Comparison of ENCODE assay signal across 15 cellular contexts in genomic region chr2:172089633-172090032, GRCh38. TPM values are rescaled to one million over a fixed set of nuclear protein-coding genes. Genes with fewer than 3 reads are reported as not detected.
A peak's percentile ranks its signal among the peaks of the same experiment; 100 is the strongest.
DNase-seq lines count a peak whose midpoint lies in the region; ATAC-seq and TF ChIP-seq lines count a peak whose summit lies in the region.
"Had no signal": no experiment of that assay in that cellular context is flagged by ENCODE, and none has a peak within 500 bp of the region (broad histone marks: within the 10 kb centered on the region; RNA-seq: fewer than 3 reads in every experiment).

No MANE protein-coding gene starts in this region.

- no peak for DNase-seq in activated naive CD4-positive, alpha-beta T cell treated with anti-CD3 and anti-CD28 coated beads, Interleukin-2, amount 10 ng/mL, durations not matched to agents 7 days and 5 days
- no peak for DNase-seq in activated naive CD4-positive, alpha-beta T cell (lab: John Stamatoyannopoulos, UW)
- DNase-seq in GM10266 (ENCODE audit: extremely low spot score) (peak; percentile 19), dorsolateral prefrontal cortex (no peak), osteocyte (ENCODE audit: extremely low spot score, unreplicated experiment) (no peak), MCF 10A (ENCODE audit: unreplicated experiment) (no peak)
- DNase-seq: IMR-90, MV-4-11, NCI-H1417 treated with DMSO at 0.1 percent for 48 hours, NCI-H2029, NCI-H2171 treated with DMSO at 0.1 percent for 48 hours, SHP77 treated with DMSO at 0.1 percent for 48 hours had no signal

- POLR2A ChIA-PET in MCF 10A (lab: Yijun Ruan, JAX), result interaction anchor here (0.7 kb wide), 1 partner anchor 52 kb away, joined by 3 read pairs; no protein-coding TSS in a partner anchor

- H3K27ac ChIP-seq in dorsolateral prefrontal cortex, result peak overlapping the region in 21 of 59 donors; percentile 1 to 69 (median 46)

- H3K27me3 Mint-ChIP-seq in activated naive CD4-positive, alpha-beta T cell treated with anti-CD3 and anti-CD28 coated beads, Interleukin-2, amount 10 ng/mL, durations not matched to agents 7 days and 5 days, result peaks cover 97% of the 10 kb centered on the region
- H3K27me3 Mint-ChIP-seq in osteocyte (ENCODE audit: unreplicated experiment) (no peaks in the 10 kb centered on the region), MCF 10A (ENCODE audit: insufficient read depth, unreplicated experiment) (no peaks in the 10 kb centered on the region)

- no peak for ATAC-seq in HG03196 (IDR thresholded peaks at IDR 0.05; ENCODE audit: unreplicated experiment)
- ATAC-seq in GM19397 (IDR thresholded peaks at IDR 0.05; ENCODE audit: unreplicated experiment), result no peak

- H3K4me1 Mint-ChIP-seq in activated naive CD4-positive, alpha-beta T cell treated with anti-CD3 and anti-CD28 coated beads, Interleukin-2, amount 10 ng/mL, durations not matched to agents 7 days and 5 days, result peaks cover 51% of the 10 kb centered on the region
- H3K4me1 Mint-ChIP-seq in osteocyte (ENCODE audit: unreplicated experiment) (peaks cover 61% of the 10 kb centered on the region), MCF 10A (ENCODE audit: insufficient read depth, unreplicated experiment) (peaks cover 5% of the 10 kb centered on the region)

- intact Hi-C loops in dorsolateral prefrontal cortex (cut with DNase I) (loop anchor here in 1 of 2 donors (5.0 kb wide), 1 partner anchor 92 kb away; the partner anchor contains the start of gene METAP1D), MCF 10A (cut with micrococcal nuclease) (no loop called here)

- no peaks in the 10 kb centered on the region for H3K9me3 Mint-ChIP-seq in activated naive CD4-positive, alpha-beta T cell treated with anti-CD3 and anti-CD28 coated beads, Interleukin-2, amount 10 ng/mL, durations not matched to agents 7 days and 5 days
- no peaks in the 10 kb centered on the region for H3K9me3 Mint-ChIP-seq in osteocyte (ENCODE audit: unreplicated experiment)
- H3K9me3 Mint-ChIP-seq in MCF 10A (ENCODE audit: unreplicated experiment), result no peaks in the 10 kb centered on the region

- no peak overlapping the region for H3K4me3 Mint-ChIP-seq in activated naive CD4-positive, alpha-beta T cell treated with anti-CD3 and anti-CD28 coated beads, Interleukin-2, amount 10 ng/mL, durations not matched to agents 7 days and 5 days
- H3K4me3 Mint-ChIP-seq in osteocyte (ENCODE audit: unreplicated experiment), result peak overlapping the region; percentile 69
- H3K4me3 Mint-ChIP-seq in MCF 10A (ENCODE audit: unreplicated experiment), result no peak overlapping the region

- CTCF ChIA-PET in activated naive CD4-positive, alpha-beta T cell treated with anti-CD3 and anti-CD28 coated beads, Interleukin-2, amount 10 ng/mL, durations not matched to agents 7 days and 5 days (lab: Charles Lee), result interaction anchor here (2.5 kb wide), 1 partner anchor 14 kb away, joined by 11 read pairs; no protein-coding TSS in a partner anchor
- CTCF ChIA-PET in MCF 10A (lab: Yijun Ruan, JAX), result no interaction called here

- H3K36me3 Mint-ChIP-seq in activated naive CD4-positive, alpha-beta T cell treated with anti-CD3 and anti-CD28 coated beads, Interleukin-2, amount 10 ng/mL, durations not matched to agents 7 days and 5 days, result peaks cover 7% of the 10 kb centered on the region
- peaks cover 19% of the 10 kb centered on the region for H3K36me3 Mint-ChIP-seq in osteocyte (ENCODE audit: unreplicated experiment)
- no peaks in the 10 kb centered on the region for H3K36me3 Mint-ChIP-seq in MCF 10A (ENCODE audit: insufficient read depth, unreplicated experiment)

- BruUV-seq in MCF 10A (replicated peaks; lab: Mats Ljungman, UMichigan), result no TSS peak

- peaks cover 26 to 100% (median 100%) of the 10 kb centered on the region in 45 donors for H3K27me3 ChIP-seq in dorsolateral prefrontal cortex

- peak overlapping the region in 31 of 59 donors; percentile 1 to 67 (median 38) for H3K4me3 ChIP-seq in dorsolateral prefrontal cortex
- H3K4me3 ChIP-seq: HAP-1 had no signal

- H3K27ac Mint-ChIP-seq in activated naive CD4-positive, alpha-beta T cell treated with anti-CD3 and anti-CD28 coated beads, Interleukin-2, amount 10 ng/mL, durations not matched to agents 7 days and 5 days, result peak overlapping the region; percentile 62
- H3K27ac Mint-ChIP-seq in osteocyte (ENCODE audit: unreplicated experiment) (peak overlapping the region; percentile 100), MCF 10A (ENCODE audit: low read depth, unreplicated experiment) (no peak overlapping the region)

- no peak for TF ChIP-seq CTCF in GM10266 (IDR thresholded peaks at IDR 0.05; ENCODE audit: control insufficient read depth, insufficient read depth, low read depth, missing control alignments)
- no peak for TF ChIP-seq CTCF in dorsolateral prefrontal cortex (IDR thresholded peaks at IDR 0.05 in 54 of 56, conservative IDR thresholded peaks at IDR 0.05 in 2 of 56; ENCODE audit: low read depth in 1 of 56, partially characterized antibody in 56 of 56)
- no peak for TF ChIP-seq CTCF in osteocyte (IDR thresholded peaks at IDR 0.05)
- TF ChIP-seq CTCF in MCF 10A (IDR thresholded peaks at IDR 0.05; ENCODE audit: unreplicated experiment), result no peak

RNA-seq across cellular contexts. Expression of gene DLX1, which starts 4.3 kb away (rescaled TPM):
- total RNA-seq in dorsolateral prefrontal cortex, result 10 to 100 TPM in 53 of 120 experiments, 1 to 10 TPM in 67; 1.5 to 24.3 (median 9.6) TPM
- total RNA-seq in osteocyte, result 25.2 and 29.7 TPM in 2 replicates
- total RNA-seq in MCF 10A (2022), result 0.77 and 0.81 TPM in 2 replicates

RNA-seq across cellular contexts. Expression of gene DLX2, which starts 13.1 kb away (rescaled TPM):
- 1 to 10 TPM in 111 of 120 experiments, under 1 TPM in 9; 0.39 to 4.2 (median 1.8) TPM for total RNA-seq in dorsolateral prefrontal cortex
- total RNA-seq in osteocyte, result 17.4 and 17.6 TPM in 2 replicates
- 1.1 and 1.9 TPM in 2 replicates for total RNA-seq in MCF 10A (2022)
- total RNA-seq: IMR-90 had no signal
